Comparison of ENCODE assay signal across 10 cellular contexts in the genomic region with DNA sequence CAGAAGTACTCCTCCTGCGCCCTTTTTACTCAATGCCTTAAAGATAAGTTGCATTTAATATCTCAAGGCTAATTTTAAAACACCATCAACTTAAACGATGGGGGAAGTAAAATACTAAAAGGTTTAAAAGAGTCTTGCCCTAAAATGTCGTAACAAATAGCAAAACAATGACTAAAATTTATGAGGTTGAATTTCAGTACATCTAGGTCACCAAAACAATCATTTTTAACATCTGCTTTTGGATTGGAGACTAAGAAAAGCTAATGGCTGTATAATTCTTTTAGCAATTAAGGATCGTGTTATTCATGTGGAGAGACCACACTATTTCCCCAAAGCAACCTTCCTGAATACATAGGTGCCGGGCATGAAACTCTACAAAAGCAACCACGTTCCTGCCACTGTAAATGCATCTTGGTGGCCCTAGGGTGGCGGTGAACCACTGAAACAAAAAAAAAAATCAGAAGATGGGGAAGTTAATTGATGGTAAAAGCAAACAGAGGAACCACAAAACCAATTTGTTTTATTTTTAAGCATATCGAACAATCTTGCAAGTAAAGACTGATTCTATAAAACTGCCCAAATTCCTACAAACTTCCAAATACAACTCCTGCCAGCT. TPM values are rescaled to one million over a fixed set of nuclear protein-coding genes. Genes with fewer than 3 reads are reported as not detected.
A peak's percentile ranks its signal among the peaks of the same experiment; 100 is the strongest.
DNase-seq lines count a peak whose midpoint lies in the region; ATAC-seq and TF ChIP-seq lines count a peak whose summit lies in the region.
"Had no signal": no experiment of that assay in that cellular context is flagged by ENCODE, and none has a peak within 500 bp of the region (broad histone marks: within the 10 kb centered on the region; RNA-seq: fewer than 3 reads in every experiment).

No MANE protein-coding gene starts in this region.

- peak overlapping the region; percentile 6 for H3K27ac Mint-ChIP-seq in activated CD4-positive, alpha-beta memory T cell treated with anti-CD3 and anti-CD28 coated beads for 36 hours
- peak overlapping the region; percentile 5 to 74 (median 57) for H3K27ac Mint-ChIP-seq in immature natural killer cell

- no peaks in the 10 kb centered on the region for H3K9me3 Mint-ChIP-seq in activated CD4-positive, alpha-beta memory T cell treated with anti-CD3 and anti-CD28 coated beads for 36 hours
- H3K9me3 Mint-ChIP-seq in immature natural killer cell, result no peaks in the 10 kb centered on the region

- H3K27me3 Mint-ChIP-seq in activated CD4-positive, alpha-beta memory T cell treated with anti-CD3 and anti-CD28 coated beads for 36 hours, result no peaks in the 10 kb centered on the region
- no peaks in the 10 kb centered on the region for H3K27me3 Mint-ChIP-seq in immature natural killer cell (ENCODE audit: low read depth in 3 of 3)

- DNase-seq in AG09309 (ENCODE audit: low read depth) (peak; percentile 35), immature natural killer cell (no peak), anterior cingulate cortex (lab: John Stamatoyannopoulos, UW) (no peak), D341Med (ENCODE audit: low spot score) (no peak), NCI-H748 (lab: John Stamatoyannopoulos, UW; ENCODE audit: unreplicated experiment) (no peak)
- DNase-seq in activated CD4-positive, alpha-beta memory T cell treated with anti-CD3 and anti-CD28 coated beads for 36 hours, result no peak
- DNase-seq: DMS79 treated with DMSO at 0.1 percent for 48 hours, NCI-H2171 treated with DMSO at 0.1 percent for 48 hours had no signal

- peaks cover 79% of the 10 kb centered on the region for H3K4me1 Mint-ChIP-seq in activated CD4-positive, alpha-beta memory T cell treated with anti-CD3 and anti-CD28 coated beads for 36 hours (ENCODE audit: low read depth)
- H3K4me1 Mint-ChIP-seq in immature natural killer cell, result peaks cover 76 to 84% of the 10 kb centered on the region in 2 donors

- CTCF ChIA-PET in activated CD4-positive, alpha-beta memory T cell treated with anti-CD3 and anti-CD28 coated beads for 36 hours (lab: Charles Lee), result interaction anchor here (0.7 to 1.2 kb wide), 2 partner anchors 81 to 113 kb away, joined by 3 to 4 read pairs; a partner anchor contains a TSS

- H3K36me3 Mint-ChIP-seq in activated CD4-positive, alpha-beta memory T cell treated with anti-CD3 and anti-CD28 coated beads for 36 hours, result peaks cover 4% of the 10 kb centered on the region
- no peaks in the 10 kb centered on the region for H3K36me3 Mint-ChIP-seq in immature natural killer cell

- H3K4me3 ChIP-seq in AG09309 (ENCODE audit: control insufficient read depth, low read depth, low read length), result no peak overlapping the region

- intact Hi-C loops in activated CD4-positive, alpha-beta memory T cell treated with anti-CD3 and anti-CD28 coated beads for 36 hours (cut with micrococcal nuclease), result no loop called here

- no peak for TF ChIP-seq CTCF in AG09309 (IDR thresholded peaks at IDR 0.05; ENCODE audit: control insufficient read depth, insufficient read depth, low read depth, low read length, missing control alignments)

- POLR2A ChIA-PET in activated CD4-positive, alpha-beta memory T cell treated with anti-CD3 and anti-CD28 coated beads for 36 hours (lab: Charles Lee), result interaction anchor here (2.3 kb wide), 1 partner anchor 8 kb away, joined by 11 read pairs; no protein-coding TSS in a partner anchor

- no peak overlapping the region for H3K4me3 Mint-ChIP-seq in activated CD4-positive, alpha-beta memory T cell treated with anti-CD3 and anti-CD28 coated beads for 36 hours
- peak overlapping the region in 4 of 5 donors; percentile 19 to 54 (median 40) for H3K4me3 Mint-ChIP-seq in immature natural killer cell

- ATAC-seq in GM21423 (IDR thresholded peaks at IDR 0.05; ENCODE audit: unreplicated experiment), result peak; percentile 40
- no peak for ATAC-seq in GM18867 (IDR thresholded peaks at IDR 0.05; ENCODE audit: unreplicated experiment)

RNA-seq across cellular contexts. Expression of a gene that starts 45.8 kb away (rescaled TPM):
- total RNA-seq in activated CD4-positive, alpha-beta memory T cell treated with anti-CD3 and anti-CD28 coated beads for 36 hours, result 100 to 1,000 TPM; 103 to 115 TPM
- polyA plus RNA-seq in immature natural killer cell, result 10 to 100 TPM; 21.0 to 58.1 (median 35.5) TPM

RNA-seq across cellular contexts. Expression of a gene that starts 58.2 kb away (rescaled TPM):
- total RNA-seq in activated CD4-positive, alpha-beta memory T cell treated with anti-CD3 and anti-CD28 coated beads for 36 hours, result under 1 TPM in 1 of 2 experiments, not detected in 1; 0.22 TPM
- polyA plus RNA-seq in immature natural killer cell, result not detected

RNA-seq across cellular contexts. Expression of a gene that starts 58.3 kb away (rescaled TPM):
- total RNA-seq in activated CD4-positive, alpha-beta memory T cell treated with anti-CD3 and anti-CD28 coated beads for 36 hours, result 10 to 100 TPM; 45.7 to 47.9 TPM
- 100 to 1,000 TPM in 1 of 3 donors, 10 to 100 TPM in 2; 62.2 to 117 (median 80.2) TPM for polyA plus RNA-seq in immature natural killer cell
